In the genomic region with DNA sequence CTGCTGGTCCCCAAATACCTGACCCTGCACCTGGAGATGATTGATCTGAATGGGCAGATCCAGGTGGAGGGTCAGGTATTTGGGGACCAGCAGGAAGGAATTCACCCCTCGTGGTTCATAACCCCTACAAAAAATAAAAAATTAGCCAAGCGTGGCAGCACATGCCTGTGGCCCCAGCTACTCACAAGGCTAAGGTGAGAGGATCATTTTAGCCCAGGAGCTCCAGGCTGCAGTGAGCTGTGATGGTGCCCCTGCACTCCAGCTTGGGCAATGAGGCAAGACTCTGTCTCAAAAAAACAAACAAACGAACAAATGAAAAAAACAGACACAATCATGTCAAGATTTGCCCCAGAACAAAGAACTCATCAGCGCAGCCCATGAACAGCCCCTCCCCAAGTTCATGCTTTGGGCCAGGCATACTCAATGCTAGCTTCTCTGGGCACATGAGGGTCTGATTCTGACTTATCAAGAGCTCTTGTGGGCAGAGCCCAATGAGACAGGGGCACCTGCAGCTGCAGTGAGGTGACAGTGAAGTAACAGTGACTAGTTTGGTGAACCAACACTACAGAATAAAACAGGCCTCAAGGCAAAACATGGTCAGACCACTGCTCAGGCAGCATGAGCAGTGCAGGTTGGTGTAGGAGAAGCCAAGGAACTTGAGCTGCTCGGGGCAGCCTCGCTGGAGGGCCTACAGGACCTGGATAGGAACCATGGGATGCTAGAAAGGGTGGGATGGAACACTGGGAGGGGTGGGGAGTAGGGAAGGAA, we compare ENCODE assay signal across 10 cellular contexts. TPM values are rescaled to one million over a fixed set of nuclear protein-coding genes. Genes with fewer than 3 reads are reported as not detected.
DNase-seq lines count a peak whose midpoint lies in the region; ATAC-seq and TF ChIP-seq lines count a peak whose summit lies in the region.
"Had no signal": no experiment of that assay in that cellular context is flagged by ENCODE, and none has a peak within 500 bp of the region (broad histone marks: within the 10 kb centered on the region; RNA-seq: fewer than 3 reads in every experiment).

No MANE protein-coding gene starts in this region.

- H3K4me2 ChIP-seq in neural progenitor cell = no peak overlapping the region

- H3K27ac ChIP-seq in naive thymus-derived CD4-positive, alpha-beta T cell (ENCODE audit: low read depth, low read length) = peak overlapping the region; percentile 61
- H3K27ac ChIP-seq in neural progenitor cell = no peak overlapping the region

- no peaks in the 10 kb centered on the region for H3K79me2 ChIP-seq in neural progenitor cell (ENCODE audit: low read depth)

- H3K4me1 Mint-ChIP-seq in T-helper 17 cell (peaks cover 49% of the 10 kb centered on the region), neural progenitor cell (peaks cover 8% of the 10 kb centered on the region), glutamatergic neuron (ENCODE audit: low read depth, unreplicated experiment) (peaks cover 3% of the 10 kb centered on the region)
- peaks cover 45 to 87% (median 66%) of the 10 kb centered on the region in 7 donors for H3K4me1 Mint-ChIP-seq in naive thymus-derived CD4-positive, alpha-beta T cell

- peak; percentile 50 for DNase-seq in DMS79 (lab: John Stamatoyannopoulos, UW)
- no peak for DNase-seq in T-helper 17 cell
- DNase-seq in naive thymus-derived CD4-positive, alpha-beta T cell = no peak
- no peak for DNase-seq in pons (ENCODE audit: low spot score)
- DNase-seq in neural progenitor cell (ENCODE audit: low spot score) = no peak
- no peak for DNase-seq in ureter (ENCODE audit: low spot score)
- DNase-seq in glutamatergic neuron = no peak
- DNase-seq: DMS153, GOT3 had no signal

- H3K27ac Mint-ChIP-seq in T-helper 17 cell (peak overlapping the region; percentile 94), neural progenitor cell (no peak overlapping the region), glutamatergic neuron (ENCODE audit: unreplicated experiment) (no peak overlapping the region)
- peak overlapping the region; percentile 57 to 99 (median 84) for H3K27ac Mint-ChIP-seq in naive thymus-derived CD4-positive, alpha-beta T cell

- POLR2A ChIA-PET in naive thymus-derived CD4-positive, alpha-beta T cell (lab: Charles Lee) = interaction anchor here (0.7 to 4.7 kb wide), 3 partner anchors 9 to 231 kb away, joined by 3 to 28 read pairs (median 3); a partner anchor contains a TSS

- intact Hi-C loops in naive thymus-derived CD4-positive, alpha-beta T cell (cut with micrococcal nuclease) = no loop called here

- H3K36me3 ChIP-seq in naive thymus-derived CD4-positive, alpha-beta T cell (ENCODE audit: control insufficient read depth in 2 of 3, insufficient read depth in 3 of 3, low read length in 3 of 3) = no peaks in the 10 kb centered on the region
- H3K36me3 ChIP-seq in neural progenitor cell = no peaks in the 10 kb centered on the region

- peak overlapping the region; percentile 71 for H3K4me3 Mint-ChIP-seq in T-helper 17 cell
- H3K4me3 Mint-ChIP-seq in naive thymus-derived CD4-positive, alpha-beta T cell = peak overlapping the region in 5 of 10 donors; percentile 5 to 61 (median 58)
- no peak overlapping the region for H3K4me3 Mint-ChIP-seq in neural progenitor cell
- H3K4me3 Mint-ChIP-seq in glutamatergic neuron (ENCODE audit: unreplicated experiment) = no peak overlapping the region

- no peaks in the 10 kb centered on the region for H3K27me3 Mint-ChIP-seq in T-helper 17 cell
- H3K27me3 Mint-ChIP-seq in naive thymus-derived CD4-positive, alpha-beta T cell = no peaks in the 10 kb centered on the region
- peaks cover 7% of the 10 kb centered on the region for H3K27me3 Mint-ChIP-seq in neural progenitor cell (ENCODE audit: insufficient read depth, low read depth)
- H3K27me3 Mint-ChIP-seq in glutamatergic neuron (ENCODE audit: unreplicated experiment) = peaks cover 2% of the 10 kb centered on the region

- CTCF ChIA-PET in naive thymus-derived CD4-positive, alpha-beta T cell (lab: Charles Lee) = interaction anchor here (2.8 kb wide), 1 partner anchor 9 kb away, joined by 12 read pairs; a partner anchor contains a TSS

- no peaks in the 10 kb centered on the region for H3K9me3 Mint-ChIP-seq in naive thymus-derived CD4-positive, alpha-beta T cell
- no peaks in the 10 kb centered on the region for H3K9me3 Mint-ChIP-seq in neural progenitor cell
- peaks cover 10% of the 10 kb centered on the region for H3K9me3 Mint-ChIP-seq in glutamatergic neuron (ENCODE audit: unreplicated experiment)

- no peaks in the 10 kb centered on the region for H3K9me3 ChIP-seq in T-helper 17 cell (ENCODE audit: control insufficient read depth, low read length, poor library complexity, severe bottlenecking)
- H3K9me3 ChIP-seq in naive thymus-derived CD4-positive, alpha-beta T cell (ENCODE audit: control insufficient read depth in 2 of 3, low read length in 3 of 3) = no peaks in the 10 kb centered on the region
- H3K9me3 ChIP-seq in neural progenitor cell (ENCODE audit: low read depth) = no peaks in the 10 kb centered on the region

- no peak overlapping the region for H2AFZ ChIP-seq in neural progenitor cell (replicated peaks)

- H3K4me1 ChIP-seq in naive thymus-derived CD4-positive, alpha-beta T cell (ENCODE audit: control insufficient read depth in 2 of 2, insufficient read depth in 2 of 2, low read length in 2 of 2) = peaks cover 42 to 50% of the 10 kb centered on the region in 2 donors
- H3K4me1 ChIP-seq in neural progenitor cell = peaks cover 7% of the 10 kb centered on the region

- H4K20me1 ChIP-seq in neural progenitor cell (ENCODE audit: low read depth) = no peaks in the 10 kb centered on the region

- TF ChIP-seq CTCF in neural progenitor cell (IDR thresholded peaks at IDR 0.05) (no peak), glutamatergic neuron (IDR thresholded peaks at IDR 0.05; ENCODE audit: partially characterized antibody, unreplicated experiment) (no peak)

- ATAC-seq in GM21515 (IDR thresholded peaks at IDR 0.05; ENCODE audit: unreplicated experiment) (peak; percentile 2), T-helper 17 cell (no peak)
- ATAC-seq in naive thymus-derived CD4-positive, alpha-beta T cell = peak; percentile 14

- no peaks in the 10 kb centered on the region for H3F3A ChIP-seq in neural progenitor cell (ENCODE audit: low read depth)

- no peaks in the 10 kb centered on the region for H3K27me3 ChIP-seq in naive thymus-derived CD4-positive, alpha-beta T cell (ENCODE audit: control insufficient read depth in 2 of 2, insufficient read depth in 2 of 2, low read length in 2 of 2)
- H3K27me3 ChIP-seq in neural progenitor cell = no peaks in the 10 kb centered on the region

- H3K36me3 Mint-ChIP-seq in T-helper 17 cell (ENCODE audit: low read depth) (no peaks in the 10 kb centered on the region), neural progenitor cell (no peaks in the 10 kb centered on the region), glutamatergic neuron (ENCODE audit: unreplicated experiment) (no peaks in the 10 kb centered on the region)
- peaks cover 0 to 5% (median 0%) of the 10 kb centered on the region in 5 donors for H3K36me3 Mint-ChIP-seq in naive thymus-derived CD4-positive, alpha-beta T cell

- no peak overlapping the region for H3K9ac ChIP-seq in neural progenitor cell

- H3K4me3 ChIP-seq in naive thymus-derived CD4-positive, alpha-beta T cell (ENCODE audit: low read length) = no peak overlapping the region
- H3K4me3 ChIP-seq in neural progenitor cell = no peak overlapping the region

RNA-seq across cellular contexts. Expression of a gene that starts 10.2 kb away (rescaled TPM):
- 10 to 100 TPM; 41.1 to 45.0 TPM for total RNA-seq in T-helper 17 cell
- 10 to 100 TPM; 48.3 to 69.9 (median 49.6) TPM for total RNA-seq in naive thymus-derived CD4-positive, alpha-beta T cell
- polyA plus RNA-seq in naive thymus-derived CD4-positive, alpha-beta T cell = 10 to 100 TPM; 18.3 to 20.2 TPM
- 15.6 and 22.2 TPM in 2 replicates for total RNA-seq in neural progenitor cell (ENCODE audit: low replicate concordance)
- total RNA-seq in ureter = 42.5 TPM
- 19.7 TPM for total RNA-seq in glutamatergic neuron (ENCODE audit: unreplicated experiment)

Comparison
In these comparisons a context has a peak if more than half of its experiments do, and no peak if none do; other contexts are left out.
1. H3K27ac Mint-ChIP-seq: peak in T-helper 17 cell (single experiment) and naive thymus-derived CD4-positive, alpha-beta T cell (9 of 9); none in neural progenitor cell (single experiment) and glutamatergic neuron (single experiment).